31 cellular contexts compared by ENCODE assay signal in the genomic region with DNA sequence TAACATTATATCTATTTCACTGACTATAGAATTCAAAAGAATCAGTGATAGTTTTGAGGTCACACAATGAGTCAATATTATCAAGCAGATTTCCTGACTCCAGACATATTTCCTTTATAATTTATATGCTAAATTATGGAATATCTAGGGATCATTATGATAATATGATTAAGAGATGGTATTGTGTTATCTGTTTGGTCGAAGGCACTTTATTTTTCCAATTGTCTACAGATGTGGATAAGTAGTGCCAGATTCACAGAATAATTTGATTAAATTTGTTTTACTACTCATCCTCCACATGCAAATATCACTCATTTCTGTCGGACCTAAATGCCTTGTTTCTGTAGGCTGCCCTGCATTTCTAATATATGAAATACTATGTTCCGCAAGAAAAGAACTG. TPM values are rescaled to one million over a fixed set of nuclear protein-coding genes. Genes with fewer than 3 reads are reported as not detected.
"Had no signal": no experiment of that assay in that cellular context is flagged by ENCODE, and none has a peak within 500 bp of the region (broad histone marks: within the 10 kb centered on the region; RNA-seq: fewer than 3 reads in every experiment).

No MANE protein-coding gene starts in this region.

- H3K27me3 ChIP-seq: ascending aorta had no signal

- DNase-seq: activated CD4-positive, alpha-beta memory T cell treated with anti-CD3 and anti-CD28 coated beads, Interleukin-2, amount 10 ng/mL, durations not matched to agents 7 days and 5 days; activated CD4-positive, alpha-beta T cell treated with anti-CD3 and anti-CD28 coated beads for 1 hour; activated CD4-positive, alpha-beta T cell treated with anti-CD3 and anti-CD28 coated beads for 4 hours; activated CD4-positive, alpha-beta T cell treated with anti-CD3 and anti-CD28 coated beads, Interleukin-2, amount 10 ng/mL, durations not matched to agents 7 days and 5 days; activated CD4-positive, alpha-beta T cell treated with anti-CD3 and anti-CD28 coated beads, Interleukin-2, amount 50 U/mL, for 4 hours; activated CD8-positive, alpha-beta memory T cell treated with anti-CD3 and anti-CD28 coated beads, Interleukin-2, amount 50 U/mL, for 48 hours; activated gamma-delta T cell; activated naive CD4-positive, alpha-beta T cell; activated naive CD4-positive, alpha-beta T cell treated with anti-CD3 and anti-CD28 coated beads, Interleukin-2, amount 10 ng/mL, durations not matched to agents 7 days and 5 days; activated naive CD8-positive, alpha-beta T cell treated with anti-CD3 and anti-CD28 coated beads, Interleukin-2, amount 10 ng/mL, durations not matched to agents 7 days and 5 days; activated T-cell treated with anti-CD3 and anti-CD28 coated beads for 4 hours; activated T-cell treated with anti-CD3 and anti-CD28 coated beads, Interleukin-2, amount 50 U/mL, for 24 hours; activated T-cell treated with anti-CD3 and anti-CD28 coated beads, Interleukin-2, amount 50 U/mL, for 72 hours; central memory CD4-positive, alpha-beta T cell; cerebellar nuclear complex; colonic mucosa; effector CD8-positive, alpha-beta T cell; esophagus squamous epithelium; foreskin melanocyte; heart right ventricle; T-helper 2 cell had no signal

- H3K36me3 ChIP-seq: ascending aorta, breast epithelium, cardiac muscle cell, colonic mucosa, esophagus squamous epithelium, gastroesophageal sphincter, heart right ventricle had no signal

- H3K9me3 ChIP-seq: ascending aorta, breast epithelium, colonic mucosa, esophagus squamous epithelium, gastroesophageal sphincter, heart right ventricle had no signal

- H3K4me3 ChIP-seq: ascending aorta, breast epithelium, cardiac muscle cell, colonic mucosa, esophagus squamous epithelium, gastroesophageal sphincter, heart right ventricle had no signal

- ATAC-seq: activated naive CD4-positive, alpha-beta T cell treated with anti-CD3 and anti-CD28 coated beads, Interleukin-2, amount 50 U/mL, for 72 hours; activated T-cell treated with anti-CD3 and anti-CD28 coated beads, Interleukin-2, amount 50 U/mL, for 72 hours; gastroesophageal sphincter; heart right ventricle; WTC11 had no signal

- H3K4me1 ChIP-seq: breast epithelium, colonic mucosa had no signal

- H3K27ac ChIP-seq: ascending aorta, breast epithelium, cardiac muscle cell, colonic mucosa, epithelial cell of prostate, esophagus squamous epithelium, gastroesophageal sphincter, heart right ventricle, VCaP had no signal

RNA-seq across cellular contexts. Expression of a gene that starts 4.4 kb away (rescaled TPM):
- total RNA-seq: activated CD4-positive, alpha-beta memory T cell treated with anti-CD3 and anti-CD28 coated beads, Interleukin-2, amount 10 ng/mL, durations not matched to agents 7 days and 5 days; activated CD4-positive, alpha-beta T cell treated with anti-CD3 and anti-CD28 coated beads, Interleukin-2, amount 10 ng/mL, durations not matched to agents 7 days and 5 days; activated naive CD4-positive, alpha-beta T cell treated with anti-CD3 and anti-CD28 coated beads, Interleukin-2, amount 50 U/mL, for 72 hours; activated T-cell treated with anti-CD3 and anti-CD28 coated beads, Interleukin-2, amount 50 U/mL, for 72 hours; ascending aorta; cardiac muscle cell; dermis microvascular lymphatic vessel endothelial cell; endothelial cell of umbilical vein; WTC11 had no signal
